In the genomic region with DNA sequence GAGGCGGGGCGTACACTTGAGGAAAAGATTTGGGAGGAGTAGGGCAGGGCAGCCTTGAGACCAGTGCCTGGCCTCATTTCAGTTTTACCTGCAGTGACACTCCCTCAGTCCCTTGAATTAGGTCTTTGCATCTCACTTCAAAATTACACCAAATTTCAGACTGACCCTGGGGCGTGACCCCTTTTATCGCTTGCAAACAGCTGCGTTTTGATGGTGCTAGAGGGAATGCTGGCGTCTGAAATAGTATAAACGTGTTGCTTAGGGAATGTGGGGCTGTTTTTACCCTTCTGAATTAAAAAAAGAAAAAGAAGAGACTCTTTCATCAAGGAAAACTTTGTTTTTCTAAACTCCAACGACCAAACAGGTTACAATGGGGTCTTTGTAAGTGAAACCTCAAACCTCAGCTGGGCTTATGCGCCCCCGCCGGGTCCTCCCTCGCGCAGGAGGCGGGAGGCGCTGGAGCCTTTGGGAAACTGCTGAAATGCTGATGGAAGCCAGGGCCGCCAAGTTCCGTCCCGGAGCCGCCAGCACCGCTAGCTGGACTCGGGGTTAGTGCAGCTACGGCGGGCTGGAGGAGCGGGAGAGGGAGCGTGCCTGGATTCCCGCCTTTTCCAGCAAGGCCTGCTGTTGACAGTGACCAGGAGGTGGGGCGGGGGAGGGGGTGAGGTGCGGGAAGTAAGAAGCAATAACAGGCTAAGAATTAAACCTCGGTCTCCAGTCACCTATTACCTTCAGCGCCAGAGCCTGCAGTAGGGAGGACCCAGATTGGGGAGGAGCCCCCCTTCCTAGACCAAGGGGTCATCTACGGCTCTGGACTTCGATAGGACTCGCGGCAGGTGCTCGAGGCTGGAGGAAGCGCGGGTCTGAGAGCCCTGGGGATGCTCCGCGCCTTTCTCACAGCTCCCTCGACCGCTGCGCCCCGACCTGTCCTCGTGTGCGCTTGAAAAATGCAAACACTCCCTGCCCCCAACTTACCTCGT, we compare ENCODE assay signal across 15 cellular contexts. TPM values are rescaled to one million over a fixed set of nuclear protein-coding genes. Genes with fewer than 3 reads are reported as not detected.
A peak's percentile ranks its signal among the peaks of the same experiment; 100 is the strongest.
DNase-seq lines count a peak whose midpoint lies in the region; ATAC-seq and TF ChIP-seq lines count a peak whose summit lies in the region.
"Had no signal": no experiment of that assay in that cellular context is flagged by ENCODE, and none has a peak within 500 bp of the region (broad histone marks: within the 10 kb centered on the region; RNA-seq: fewer than 3 reads in every experiment).

No MANE protein-coding gene starts in this region.

- POLR2A ChIA-PET in GM10248 (lab: Yijun Ruan, JAX) = no interaction called here

- H3K4me3 ChIP-seq in dorsolateral prefrontal cortex (peak overlapping the region in 58 of 59 donors; percentile 20 to 72 (median 45)), psoas muscle (peak overlapping the region; percentile 32)
- H3K4me3 ChIP-seq: BLaER1 had no signal

- no peak overlapping the region for H3K27ac ChIP-seq in dorsolateral prefrontal cortex
- H3K27ac ChIP-seq in psoas muscle = no peak overlapping the region
- H3K27ac ChIP-seq: BLaER1, brain microvascular endothelial cell, upper lobe of left lung had no signal

- no peaks in the 10 kb centered on the region for H3K9me3 ChIP-seq in psoas muscle
- H3K9me3 ChIP-seq: upper lobe of left lung had no signal

- ATAC-seq in psoas muscle (no peak), omental fat pad (ENCODE audit: low FRiP score) (no peak), GM19463 (IDR thresholded peaks at IDR 0.05; ENCODE audit: unreplicated experiment) (no peak)
- ATAC-seq: esophagus mucosa, left colon had no signal

- TF ChIP-seq CTCF in GM10248 (IDR thresholded peaks at IDR 0.05; ENCODE audit: control extremely low read depth, extremely low read depth, low read depth, missing control alignments) (no peak), dorsolateral prefrontal cortex (IDR thresholded peaks at IDR 0.05 in 54 of 56, conservative IDR thresholded peaks at IDR 0.05 in 2 of 56; ENCODE audit: low read depth in 1 of 56, partially characterized antibody in 56 of 56) (no peak), psoas muscle (IDR thresholded peaks at IDR 0.05) (no peak), omental fat pad (IDR thresholded peaks at IDR 0.05) (no peak)

- CTCF ChIA-PET in GM10248 (lab: Yijun Ruan, JAX) = interaction anchor here (0.8 to 2.6 kb wide), 3 partner anchors 14 to 43 kb away, joined by 3 to 9 read pairs (median 3); no protein-coding TSS in a partner anchor

- H3K4me1 ChIP-seq in psoas muscle = no peaks in the 10 kb centered on the region
- H3K4me1 ChIP-seq: BLaER1 had no signal

- 5 to 7% (median 6%) methylated on average over 45 to 46 of the region's 46 CpGs for WGBS in psoas muscle, 3 donors

- peak; percentile 9 for DNase-seq in GM10248 (ENCODE audit: extremely low spot score)
- DNase-seq in dorsolateral prefrontal cortex = peak in 3 of 10 donors; percentile 11 to 37 (median 14)
- peak; percentile 60 for DNase-seq in iPS-NIHi11 (ENCODE audit: low spot score)
- DNase-seq in psoas muscle = peak in 1 of 2 donors; percentile 50
- DNase-seq in omental fat pad (ENCODE audit: low spot score) = no peak
- DNase-seq in cortex of kidney (lab: John Stamatoyannopoulos, UW) = no peak
- DNase-seq in NCI-H2081 (lab: John Stamatoyannopoulos, UW) = no peak
- DNase-seq: brain microvascular endothelial cell, HCEC 1CT, left colon had no signal

- intact Hi-C loops in dorsolateral prefrontal cortex (cut with DNase I) = no loop called here
- intact Hi-C loops in psoas muscle (cut with DNase I) = no loop called here

- H3K36me3 ChIP-seq in psoas muscle (ENCODE audit: insufficient read depth in 1 of 2, low read depth in 1 of 2) = no peaks in the 10 kb centered on the region
- H3K36me3 ChIP-seq: BLaER1, brain microvascular endothelial cell, upper lobe of left lung had no signal

- H3K27me3 ChIP-seq in dorsolateral prefrontal cortex (peaks cover 0 to 57% (median 19%) of the 10 kb centered on the region in 45 donors), psoas muscle (ENCODE audit: insufficient read depth in 3 of 3, low read length in 2 of 3) (peaks cover 2 to 41% (median 2%) of the 10 kb centered on the region in 3 donors)
- H3K27me3 ChIP-seq: BLaER1 had no signal

RNA-seq across cellular contexts. Expression of gene COL9A1, which starts 20.7 kb away (rescaled TPM):
- total RNA-seq in dorsolateral prefrontal cortex (10 to 100 TPM in 13 of 120 experiments, 1 to 10 TPM in 107; 1.7 to 12.6 (median 6.0) TPM), psoas muscle (not detected), omental fat pad (not detected)
- under 1 TPM in 2 of 3 donors, not detected in 1; 0.03 to 0.10 TPM for polyA plus RNA-seq in psoas muscle
- total RNA-seq: esophagus mucosa, pulmonary artery endothelial cell had no signal

Comparison
In these comparisons a context has a peak if more than half of its experiments do, and no peak if none do; other contexts are left out.
1. DNase-seq: peak in GM10248 (single experiment) and iPS-NIHi11 (single experiment); none in omental fat pad (single experiment), cortex of kidney (single experiment) and NCI-H2081 (0 of 2).